ENCODE assay signal across 8 cellular contexts in genomic region chr13:27170521-27171243, GRCh38. TPM values are rescaled to one million over a fixed set of nuclear protein-coding genes. Genes with fewer than 3 reads are reported as not detected.
DNase-seq lines count a peak whose midpoint lies in the region; ATAC-seq and TF ChIP-seq lines count a peak whose summit lies in the region.

No MANE protein-coding gene starts in this region.

- H3K4me2 ChIP-seq in KMS-11 (peak overlapping the region; percentile 89), mammary epithelial cell (ENCODE audit: insufficient read depth, low read depth, low read length) (peak overlapping the region; percentile 69)

- intact Hi-C loops in mammary epithelial cell (cut with micrococcal nuclease) (loop anchor here (1.0 to 10.0 kb wide), 4 partner anchors 81 to 185 kb away; partner anchors contain the start of genes RASL11A and RPL21), spleen (cut with DNase I; ENCODE audit: low total_unique reads) (no loop called here)

- peaks cover 18% of the 10 kb centered on the region for H3K4me1 ChIP-seq in KMS-11 (ENCODE audit: low read depth, poor library complexity, severe bottlenecking)
- H3K4me1 ChIP-seq in mammary epithelial cell (ENCODE audit: insufficient read depth, low read length): peaks cover 15% of the 10 kb centered on the region
- peaks cover 29 to 85% (median 58%) of the 10 kb centered on the region in 6 donors for H3K4me1 ChIP-seq in spleen

- H3K36me3 ChIP-seq in KMS-11 (ENCODE audit: insufficient read depth) (no peaks in the 10 kb centered on the region), mammary epithelial cell (ENCODE audit: insufficient read depth, low read length) (no peaks in the 10 kb centered on the region), spleen (no peaks in the 10 kb centered on the region)

- in situ Hi-C loops in mammary epithelial cell (cut with MboI; ENCODE audit: low sequenced_read_pairs in 2 of 2): no loop called here

- H3K4me3 ChIP-seq in KMS-11 (IDR thresholded peaks at IDR 0.05; ENCODE audit: insufficient read depth, low read depth, low read length): no peak overlapping the region
- peak overlapping the region; percentile 61 to 76 (median 65) for H3K4me3 ChIP-seq in mammary epithelial cell (replicated peaks in 1 of 3; ENCODE audit: insufficient read depth in 1 of 3, low read depth in 2 of 3, low read length in 3 of 3)
- H3K4me3 ChIP-seq in spleen: peak overlapping the region; percentile 53 to 85 (median 69)

- dilution Hi-C loops in mammary epithelial cell (cut with HindIII; ENCODE audit: low sequenced_read_pairs): no loop called here

- 1% methylated on average over 28 of the region's 56 CpGs for WGBS in mammary epithelial cell (ENCODE audit: low coverage, missing lambda C conversion rate)
- 0 to 1% (median 1%) methylated on average over 16 to 56 of the region's 56 CpGs for WGBS in spleen, 5 donors

- H3K9me3 ChIP-seq in mammary epithelial cell (replicated peaks; ENCODE audit: insufficient read depth, low read length) (no peaks in the 10 kb centered on the region), spleen (no peaks in the 10 kb centered on the region)

- H3K27ac ChIP-seq in 22Rv1 (peak overlapping the region; percentile 72), KMS-11 (no peak overlapping the region; the same call in 1 of the 2 replicates), mammary epithelial cell (ENCODE audit: insufficient read depth, low read depth, low read length) (peak overlapping the region; percentile 72), spleen (peak overlapping the region; percentile 69 to 99 (median 91))

- ATAC-seq in GM19035 (IDR thresholded peaks at IDR 0.05; ENCODE audit: unreplicated experiment) (peak; percentile 1), GM21737 (IDR thresholded peaks at IDR 0.05; ENCODE audit: unreplicated experiment) (no peak)

- H3K9ac ChIP-seq in KMS-11 (peak overlapping the region; percentile 57), mammary epithelial cell (ENCODE audit: insufficient read depth, low read length) (peak overlapping the region; percentile 80)

- peak; percentile 14 for DNase-seq in T-helper 22 cell (ENCODE audit: low read depth)
- DNase-seq in mammary epithelial cell: no peak
- DNase-seq in iris pigment epithelial cell (ENCODE audit: low read depth): peak; percentile 42
- peak; percentile 90 for DNase-seq in spleen

- H2AFZ ChIP-seq in KMS-11 (ENCODE audit: low read depth) (peak overlapping the region; percentile 49; the same call in 1 of the 2 replicates), mammary epithelial cell (ENCODE audit: low read depth, low read length) (peak overlapping the region; percentile 91)

- H3K27me3 ChIP-seq in KMS-11 (ENCODE audit: insufficient read depth, low read depth) (no peaks in the 10 kb centered on the region), mammary epithelial cell (ENCODE audit: insufficient read depth, low read length) (no peaks in the 10 kb centered on the region), spleen (replicated peaks in 1 of 7) (no peaks in the 10 kb centered on the region)

- BruUV-seq in mammary epithelial cell (replicated peaks; lab: Mats Ljungman, UMichigan): no TSS peak

- CTCF ChIA-PET in mammary epithelial cell (lab: Charles Lee; ENCODE audit: low non-redundant PET): interaction anchor here (0.6 to 0.7 kb wide), 3 partner anchors 128 to 985 kb away, joined by 3 to 12 read pairs (median 5); no protein-coding TSS in a partner anchor

- TF ChIP-seq CTCF in 22Rv1 (IDR thresholded peaks at IDR 0.05) (peak; percentile 11; the same call in 1 of the 2 replicates), KMS-11 (conservative IDR thresholded peaks at IDR 0.05; ENCODE audit: low read depth, low read length) (no peak), mammary epithelial cell (conservative IDR thresholded peaks at IDR 0.05 in 1 of 2, IDR thresholded peaks at IDR 0.05 in 1 of 2; ENCODE audit: extremely low read depth in 1 of 2, insufficient read depth in 1 of 2, low read depth in 1 of 2, low read length in 2 of 2) (peak in 1 of 2 donors; percentile 20), spleen (IDR thresholded peaks at IDR 0.05 in 8 of 11, conservative IDR thresholded peaks at IDR 0.05 in 3 of 11) (no peak)

- no peak for TF ChIP-seq POLR2A in spleen (IDR thresholded peaks at IDR 0.05)

- H3K79me2 ChIP-seq in KMS-11 (ENCODE audit: insufficient read depth, low read depth) (peaks cover 36% of the 10 kb centered on the region; the same call in 1 of the 2 replicates), mammary epithelial cell (ENCODE audit: insufficient read depth, low read length) (peaks cover 52% of the 10 kb centered on the region)

- H4K20me1 ChIP-seq in KMS-11 (ENCODE audit: insufficient read depth) (no peaks in the 10 kb centered on the region), mammary epithelial cell (ENCODE audit: insufficient read depth, low read length) (peaks cover 2% of the 10 kb centered on the region)

RNA-seq across cellular contexts. Expression of gene USP12, which starts 0.9 kb away (rescaled TPM):
- 10 to 100 TPM; 19.7 to 22.3 TPM for total RNA-seq in mammary epithelial cell
- 6.1 TPM for polyA plus RNA-seq in mammary epithelial cell
- 4.9 TPM for polyA minus RNA-seq in mammary epithelial cell
- 10 to 100 TPM; 26.9 to 37.3 (median 34.3) TPM for total RNA-seq in spleen
- polyA plus RNA-seq in spleen: 10 to 100 TPM; 13.3 to 18.8 (median 16.1) TPM
